Comparison of ENCODE assay signal across 15 cellular contexts in the genomic region with DNA sequence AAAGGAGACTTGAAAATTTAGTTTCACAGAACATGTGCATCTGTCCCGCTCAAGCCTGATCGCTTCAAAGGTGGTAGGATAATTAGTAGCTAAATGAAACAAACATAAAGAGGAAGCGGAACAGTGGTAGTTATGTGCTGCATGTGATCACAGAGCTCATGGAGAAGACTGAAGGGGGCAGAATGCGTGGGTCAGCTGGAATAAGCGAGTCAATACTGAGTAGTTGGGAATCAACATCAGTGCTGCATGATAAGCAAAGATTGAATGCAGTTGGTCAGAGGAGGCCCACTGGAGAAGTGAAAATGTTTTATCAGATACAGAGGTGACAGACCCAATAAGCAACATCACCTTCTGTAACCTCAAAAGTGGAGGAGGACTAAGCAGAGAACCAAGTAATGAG.
"Had no signal": no experiment of that assay in that cellular context is flagged by ENCODE, and none has a peak within 500 bp of the region (broad histone marks: within the 10 kb centered on the region; RNA-seq: fewer than 3 reads in every experiment).

No MANE protein-coding gene starts in this region.

- H3K4me1 ChIP-seq: heart left ventricle had no signal

- H3K27me3 ChIP-seq: heart left ventricle had no signal

- H3K27ac ChIP-seq: heart left ventricle had no signal

- DNase-seq: foreskin melanocyte; heart left ventricle; hippocampal formation; kidney glomerular epithelial cell; mucosa of descending colon; naive thymus-derived CD8-positive, alpha-beta T cell; posterior cingulate gyrus; stimulated activated CD4-positive, alpha-beta T cell treated with anti-CD3 and anti-CD28 coated beads, Interleukin-2, amount 100 ng/mL, for 24 hours; stimulated activated CD4-positive, alpha-beta T cell treated with anti-CD3 and anti-CD28 coated beads, Interleukin-4, amount 100 ng/mL, for 4 hours; stimulated activated naive CD4-positive, alpha-beta T cell treated with Interleukin-2 at 50 U/mL for 16 hours; trophoblast cell had no signal

- H3K4me3 ChIP-seq: heart left ventricle, mucosa of descending colon had no signal

- FAIRE-seq: colon, endothelial cell of umbilical vein, islet of Langerhans had no signal

- ATAC-seq: heart left ventricle; mucosa of descending colon; naive thymus-derived CD8-positive, alpha-beta T cell; sciatic nerve had no signal
